ENCODE assay signal across 32 cellular contexts in the genomic region with DNA sequence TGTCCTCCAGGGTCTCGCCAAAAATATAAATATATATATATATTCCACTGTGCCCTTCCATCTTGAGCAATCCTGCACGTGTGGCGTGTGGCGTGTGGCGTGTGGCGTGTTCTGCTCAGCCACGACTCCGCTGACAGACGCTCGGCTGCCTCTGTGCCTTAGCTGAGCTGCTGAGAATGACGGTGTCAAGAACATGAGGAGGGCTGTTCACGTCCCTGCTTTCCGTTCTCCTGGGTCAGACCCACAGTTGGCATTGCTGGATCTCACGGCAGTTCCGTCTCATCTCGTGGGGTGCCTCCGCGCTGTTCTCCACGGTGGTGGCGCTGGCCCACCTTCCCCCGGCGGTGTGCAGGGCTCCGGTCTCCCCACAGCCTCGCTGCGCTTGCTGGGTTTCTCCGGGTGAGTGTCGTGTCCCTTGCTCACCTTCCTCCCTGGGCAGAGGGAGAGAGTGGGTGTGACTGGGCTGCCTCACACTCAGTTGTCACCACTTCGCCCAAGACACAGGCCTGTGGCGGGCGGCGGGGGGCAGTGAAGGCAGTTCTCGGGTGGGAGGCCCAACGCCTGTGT. TPM values are rescaled to one million over a fixed set of nuclear protein-coding genes. Genes with fewer than 3 reads are reported as not detected.
DNase-seq lines count a peak whose midpoint lies in the region; ATAC-seq and TF ChIP-seq lines count a peak whose summit lies in the region.
"Had no signal": no experiment of that assay in that cellular context is flagged by ENCODE, and none has a peak within 500 bp of the region (broad histone marks: within the 10 kb centered on the region; RNA-seq: fewer than 3 reads in every experiment).

No MANE protein-coding gene starts in this region.

- no peaks in the 10 kb centered on the region for H3K9me3 Mint-ChIP-seq in activated CD4-positive, alpha-beta T cell treated with anti-CD3 and anti-CD28 coated beads, Interleukin-2, amount 10 ng/mL, durations not matched to agents 7 days and 5 days
- no peaks in the 10 kb centered on the region for H3K9me3 Mint-ChIP-seq in activated CD4-positive, alpha-beta T cell treated with anti-CD3 and anti-CD28 coated beads for 36 hours (ENCODE audit: low read depth)
- no peaks in the 10 kb centered on the region for H3K9me3 Mint-ChIP-seq in naive thymus-derived CD8-positive, alpha-beta T cell
- H3K9me3 Mint-ChIP-seq: immature natural killer cell, nephron progenitor cell had no signal

- H3K36me3 ChIP-seq in HUES6 (ENCODE audit: control insufficient read depth, insufficient read depth, low read length): no peaks in the 10 kb centered on the region
- H3K36me3 ChIP-seq in hepatocyte (replicated peaks; ENCODE audit: insufficient read depth, low read depth): no peaks in the 10 kb centered on the region
- no peaks in the 10 kb centered on the region for H3K36me3 ChIP-seq in BE2C
- H3K36me3 ChIP-seq: esophagus squamous epithelium, suprapubic skin had no signal

- no peaks in the 10 kb centered on the region for H3K9me2 ChIP-seq in hepatocyte (replicated peaks; ENCODE audit: insufficient read depth)

- H3K4me3 Mint-ChIP-seq in activated CD4-positive, alpha-beta T cell treated with anti-CD3 and anti-CD28 coated beads, Interleukin-2, amount 10 ng/mL, durations not matched to agents 7 days and 5 days: no peak overlapping the region
- H3K4me3 Mint-ChIP-seq in activated CD4-positive, alpha-beta T cell treated with anti-CD3 and anti-CD28 coated beads for 36 hours: no peak overlapping the region
- H3K4me3 Mint-ChIP-seq in naive thymus-derived CD8-positive, alpha-beta T cell: no peak overlapping the region
- H3K4me3 Mint-ChIP-seq: immature natural killer cell had no signal

- 88% methylated on average over 30 of the region's 33 CpGs for WGBS in hepatocyte (ENCODE audit: low lambda C conversion rate, missing lambda C conversion rate)

- H4K20me1 ChIP-seq in hepatocyte (ENCODE audit: insufficient read depth, poor library complexity, severe bottlenecking): no peaks in the 10 kb centered on the region

- intact Hi-C loops in activated CD4-positive, alpha-beta T cell treated with anti-CD3 and anti-CD28 coated beads for 36 hours (cut with DNase I, micrococcal nuclease): no loop called here

- H3K4me3 ChIP-seq in HUES6 (ENCODE audit: low read depth, low read length): peak overlapping the region; percentile 9; the same call in 1 of the 2 replicates
- no peak overlapping the region for H3K4me3 ChIP-seq in hepatocyte
- H3K4me3 ChIP-seq in BE2C (ENCODE audit: low read depth, low read length): no peak overlapping the region
- H3K4me3 ChIP-seq: esophagus squamous epithelium, skin epidermis, suprapubic skin, upper lobe of left lung had no signal

- CTCF ChIA-PET in activated CD4-positive, alpha-beta T cell treated with anti-CD3 and anti-CD28 coated beads, Interleukin-2, amount 10 ng/mL, durations not matched to agents 7 days and 5 days (lab: Charles Lee): interaction anchor here (6.4 kb wide), 1 partner anchor 10 kb away, joined by 42 read pairs; no protein-coding TSS in a partner anchor
- CTCF ChIA-PET in activated CD4-positive, alpha-beta T cell treated with anti-CD3 and anti-CD28 coated beads for 36 hours (lab: Charles Lee): no interaction called here

- peak overlapping the region; percentile 25 for H3K27ac Mint-ChIP-seq in activated CD4-positive, alpha-beta T cell treated with anti-CD3 and anti-CD28 coated beads, Interleukin-2, amount 10 ng/mL, durations not matched to agents 7 days and 5 days
- H3K27ac Mint-ChIP-seq in activated CD4-positive, alpha-beta T cell treated with anti-CD3 and anti-CD28 coated beads for 36 hours: no peak overlapping the region
- peak overlapping the region in 6 of 10 donors; percentile 15 to 88 (median 60) for H3K27ac Mint-ChIP-seq in naive thymus-derived CD8-positive, alpha-beta T cell
- H3K27ac Mint-ChIP-seq: nephron progenitor cell had no signal

- no peaks in the 10 kb centered on the region for H3K79me2 ChIP-seq in hepatocyte
- H3K79me2 ChIP-seq: parathyroid adenoma had no signal

- no peak for ATAC-seq in activated CD4-positive, alpha-beta T cell treated with anti-CD3 and anti-CD28 coated beads for 36 hours
- ATAC-seq in naive thymus-derived CD8-positive, alpha-beta T cell: no peak
- no peak for ATAC-seq in activated CD4-positive, CD25-positive, alpha-beta regulatory T cell treated with anti-CD3 and anti-CD28 coated beads, Interleukin-2, amount 50 U/mL, for 24 hours
- ATAC-seq: foreskin keratinocyte, HCT116, left colon, Right ventricle myocardium inferior, SK-N-SH treated with all-trans-retinoic acid at 6 μM for 48 hours had no signal

- no peak for TF ChIP-seq CTCF in hepatocyte (IDR thresholded peaks at IDR 0.05; ENCODE audit: poor library complexity)
- no peak for TF ChIP-seq CTCF in BE2C (IDR thresholded peaks at IDR 0.05; ENCODE audit: low read depth, low read length)

- H3K4me1 ChIP-seq in HUES6 (ENCODE audit: control insufficient read depth, insufficient read depth, low read length) (peaks cover 18% of the 10 kb centered on the region), hepatocyte (ENCODE audit: insufficient read depth) (peaks cover 6% of the 10 kb centered on the region), BE2C (no peaks in the 10 kb centered on the region; the same call in 1 of the 2 replicates)
- H3K4me1 ChIP-seq: foreskin keratinocyte, parathyroid adenoma had no signal

- H3K27me3 ChIP-seq in HUES6 (ENCODE audit: control insufficient read depth, insufficient read depth, low read length) (peaks cover 21% of the 10 kb centered on the region), hepatocyte (no peaks in the 10 kb centered on the region), BE2C (no peaks in the 10 kb centered on the region)
- H3K27me3 ChIP-seq: foreskin keratinocyte, suprapubic skin, upper lobe of left lung had no signal

- peaks cover 33% of the 10 kb centered on the region for H3K4me1 Mint-ChIP-seq in activated CD4-positive, alpha-beta T cell treated with anti-CD3 and anti-CD28 coated beads, Interleukin-2, amount 10 ng/mL, durations not matched to agents 7 days and 5 days
- H3K4me1 Mint-ChIP-seq in activated CD4-positive, alpha-beta T cell treated with anti-CD3 and anti-CD28 coated beads for 36 hours: peaks cover 26% of the 10 kb centered on the region
- peaks cover 18 to 39% (median 39%) of the 10 kb centered on the region in 4 donors for H3K4me1 Mint-ChIP-seq in naive thymus-derived CD8-positive, alpha-beta T cell

- H3K4me2 ChIP-seq in hepatocyte: no peak overlapping the region

- H3K9me3 ChIP-seq in HUES6 (ENCODE audit: control insufficient read depth, insufficient read depth, low read depth, low read length) (no peaks in the 10 kb centered on the region), hepatocyte (ENCODE audit: low read depth) (no peaks in the 10 kb centered on the region), BE2C (no peaks in the 10 kb centered on the region)
- H3K9me3 ChIP-seq: esophagus squamous epithelium, suprapubic skin, upper lobe of left lung had no signal

- H2AFZ ChIP-seq in hepatocyte: no peak overlapping the region
- H2AFZ ChIP-seq: parathyroid adenoma had no signal

- H3K27ac ChIP-seq in HUES6 (ENCODE audit: low read depth, low read length): no peak overlapping the region
- no peak overlapping the region for H3K27ac ChIP-seq in hepatocyte
- H3K27ac ChIP-seq: 22Rv1, esophagus squamous epithelium, foreskin keratinocyte, parathyroid adenoma, skin epidermis, suprapubic skin, upper lobe of left lung had no signal

- DNase-seq in activated CD4-positive, alpha-beta T cell treated with anti-CD3 and anti-CD28 coated beads, Interleukin-2, amount 10 ng/mL, durations not matched to agents 7 days and 5 days: no peak
- DNase-seq in activated CD4-positive, alpha-beta T cell treated with anti-CD3 and anti-CD28 coated beads for 36 hours: no peak
- DNase-seq in hepatocyte (ENCODE audit: low spot score): peak; percentile 2
- DNase-seq in naive thymus-derived CD8-positive, alpha-beta T cell: peak in 1 of 10 donors; percentile 50
- DNase-seq in GOT3 (lab: John Stamatoyannopoulos, UW): no peak
- no peak for DNase-seq in BE2C
- DNase-seq: activated CD4-positive, alpha-beta T cell treated with anti-CD3 and anti-CD28 coated beads for 4 hours; Calu3; central memory CD4-positive, alpha-beta T cell; DND-41; esophagus squamous epithelium; foreskin keratinocyte; GF-D8; head of caudate nucleus; immature natural killer cell; left colon; MV-4-11; NCI-H1436 treated with DMSO at 0.1 percent for 48 hours; NCI-H226; nephron progenitor cell; retina; stimulated activated naive CD4-positive, alpha-beta T cell had no signal

- H3K9ac ChIP-seq in HUES6 (ENCODE audit: low read length): no peak overlapping the region
- H3K9ac ChIP-seq: parathyroid adenoma had no signal

- H3K36me3 Mint-ChIP-seq in activated CD4-positive, alpha-beta T cell treated with anti-CD3 and anti-CD28 coated beads, Interleukin-2, amount 10 ng/mL, durations not matched to agents 7 days and 5 days (ENCODE audit: low read depth): peaks cover 39% of the 10 kb centered on the region
- H3K36me3 Mint-ChIP-seq in activated CD4-positive, alpha-beta T cell treated with anti-CD3 and anti-CD28 coated beads for 36 hours (ENCODE audit: low read depth): peaks cover 46% of the 10 kb centered on the region
- peaks cover 3 to 72% (median 17%) of the 10 kb centered on the region in 3 donors for H3K36me3 Mint-ChIP-seq in naive thymus-derived CD8-positive, alpha-beta T cell

- no peaks in the 10 kb centered on the region for H3K27me3 Mint-ChIP-seq in activated CD4-positive, alpha-beta T cell treated with anti-CD3 and anti-CD28 coated beads, Interleukin-2, amount 10 ng/mL, durations not matched to agents 7 days and 5 days
- no peaks in the 10 kb centered on the region for H3K27me3 Mint-ChIP-seq in activated CD4-positive, alpha-beta T cell treated with anti-CD3 and anti-CD28 coated beads for 36 hours
- H3K27me3 Mint-ChIP-seq in naive thymus-derived CD8-positive, alpha-beta T cell: no peaks in the 10 kb centered on the region

- POLR2A ChIA-PET in activated CD4-positive, alpha-beta T cell treated with anti-CD3 and anti-CD28 coated beads, Interleukin-2, amount 10 ng/mL, durations not matched to agents 7 days and 5 days (lab: Charles Lee): no interaction called here
- POLR2A ChIA-PET in activated CD4-positive, alpha-beta T cell treated with anti-CD3 and anti-CD28 coated beads for 36 hours (lab: Charles Lee): no interaction called here
- POLR2A ChIA-PET in naive thymus-derived CD8-positive, alpha-beta T cell (lab: Charles Lee): interaction anchor here (0.9 to 1.8 kb wide), 3 partner anchors 9 to 434 kb away, joined by 3 to 5 read pairs (median 4); a partner anchor contains a TSS

RNA-seq across cellular contexts. Expression of a gene that starts 9.4 kb away (rescaled TPM):
- 10 to 100 TPM; 44.2 to 46.6 TPM for total RNA-seq in activated CD4-positive, alpha-beta T cell treated with anti-CD3 and anti-CD28 coated beads, Interleukin-2, amount 10 ng/mL, durations not matched to agents 7 days and 5 days
- 10 to 100 TPM; 27.7 to 35.4 TPM for total RNA-seq in activated CD4-positive, alpha-beta T cell treated with anti-CD3 and anti-CD28 coated beads for 36 hours
- 0.24 and 0.83 TPM in 2 replicates for total RNA-seq in hepatocyte
- polyA plus RNA-seq in hepatocyte: 0.23 and 0.41 TPM in 2 replicates
- 10 to 100 TPM; 36.3 to 41.4 TPM for total RNA-seq in naive thymus-derived CD8-positive, alpha-beta T cell
- polyA plus RNA-seq in naive thymus-derived CD8-positive, alpha-beta T cell: 10 to 100 TPM in 1 of 3 donors, 1 to 10 TPM in 2; 9.4 to 37.2 (median 9.7) TPM
- polyA plus RNA-seq in BE2C (2012; ENCODE audit: insufficient read depth, insufficient read length, low read depth): not detected
- total RNA-seq: foreskin keratinocyte had no signal
- polyA plus RNA-seq: foreskin keratinocyte had no signal

RNA-seq across cellular contexts. Expression of a gene that starts 34.9 kb away (rescaled TPM):
- 10 to 100 TPM; 53.0 to 56.6 TPM for total RNA-seq in activated CD4-positive, alpha-beta T cell treated with anti-CD3 and anti-CD28 coated beads, Interleukin-2, amount 10 ng/mL, durations not matched to agents 7 days and 5 days
- total RNA-seq in activated CD4-positive, alpha-beta T cell treated with anti-CD3 and anti-CD28 coated beads for 36 hours: 10 to 100 TPM; 52.0 to 62.7 TPM
- 13.6 and 15.7 TPM in 2 replicates for total RNA-seq in hepatocyte
- polyA plus RNA-seq in hepatocyte: 15.0 and 17.1 TPM in 2 replicates
- 10 to 100 TPM; 11.0 to 12.4 TPM for total RNA-seq in naive thymus-derived CD8-positive, alpha-beta T cell
- 10 to 100 TPM in 2 of 3 donors, 1 to 10 TPM in 1; 8.2 to 12.0 (median 11.3) TPM for polyA plus RNA-seq in naive thymus-derived CD8-positive, alpha-beta T cell
- 43.2 TPM for polyA plus RNA-seq in BE2C (2012; ENCODE audit: insufficient read depth, insufficient read length, low read depth)

Comparison
In these comparisons a context has a peak if more than half of its experiments do, and no peak if none do; other contexts are left out.
1. RNA of a gene that starts 9.4 kb away (total RNA-seq): 44.2 to 46.6 TPM in activated CD4-positive, alpha-beta T cell treated with anti-CD3 and anti-CD28 coated beads, Interleukin-2, amount 10 ng/mL, durations not matched to agents 7 days and 5 days, 36.3 to 41.4 TPM in naive thymus-derived CD8-positive, alpha-beta T cell and 27.7 to 35.4 TPM in activated CD4-positive, alpha-beta T cell treated with anti-CD3 and anti-CD28 coated beads for 36 hours; 0.24 to 0.83 TPM in hepatocyte; every median in the first group is over 10 times any median in the second.